9 cellular contexts compared by ENCODE assay signal in genomic region chr2:33034784-33035183, GRCh38.
DNase-seq lines count a peak whose midpoint lies in the region; ATAC-seq and TF ChIP-seq lines count a peak whose summit lies in the region.
"Had no signal": no experiment of that assay in that cellular context is flagged by ENCODE, and none has a peak within 500 bp of the region (broad histone marks: within the 10 kb centered on the region; RNA-seq: fewer than 3 reads in every experiment).

No MANE protein-coding gene starts in this region.

- TF ChIP-seq CTCF in GM12873 (IDR thresholded peaks at IDR 0.05; ENCODE audit: insufficient read depth, low read depth, low read length, missing control alignments) (peak; percentile 19), RWPE1 (conservative IDR thresholded peaks at IDR 0.05; ENCODE audit: low read depth) (peak; percentile 53), fibroblast of villous mesenchyme (IDR thresholded peaks at IDR 0.05; ENCODE audit: insufficient read depth, low read depth, low read length) (peak; percentile 42), sigmoid colon (IDR thresholded peaks at IDR 0.05) (peak; percentile 26 to 66 (median 50)), suprapubic skin (IDR thresholded peaks at IDR 0.05) (peak in 1 of 2 donors; percentile 11), omental fat pad (IDR thresholded peaks at IDR 0.05) (no peak)

- H3K4me1 ChIP-seq in sigmoid colon (peaks cover 0 to 38% (median 14%) of the 10 kb centered on the region in 4 donors), suprapubic skin (peaks cover 14% of the 10 kb centered on the region)

- H3K27me3 ChIP-seq in sigmoid colon (no peaks in the 10 kb centered on the region), suprapubic skin (no peaks in the 10 kb centered on the region)

- no peak for ATAC-seq in omental fat pad (ENCODE audit: low FRiP score)
- ATAC-seq: activated CD8-positive, alpha-beta memory T cell treated with anti-CD3 and anti-CD28 coated beads, Interleukin-2, amount 10 ng/mL, durations not matched to agents 7 days and 5 days had no signal

- DNase-seq in RWPE1 (ENCODE audit: low spot score) (peak; percentile 17), fibroblast of villous mesenchyme (ENCODE audit: low read depth) (peak; percentile 47), sigmoid colon (no peak), suprapubic skin (ENCODE audit: low spot score in 2 of 2) (no peak), omental fat pad (ENCODE audit: low spot score) (no peak), CD1c-positive myeloid dendritic cell (ENCODE audit: extremely low spot score) (no peak)
- no peak for DNase-seq in activated T-cell treated with anti-CD3 and anti-CD28 coated beads, Interleukin-2, amount 50 U/mL, for 1 hour
- DNase-seq: activated CD8-positive, alpha-beta memory T cell treated with anti-CD3 and anti-CD28 coated beads, Interleukin-2, amount 10 ng/mL, durations not matched to agents 7 days and 5 days had no signal

- H3K27ac ChIP-seq in RWPE1 (no peak overlapping the region), sigmoid colon (peak overlapping the region; percentile 37 to 78 (median 75)), suprapubic skin (no peak overlapping the region)

- POLR2A ChIA-PET in RWPE1 (lab: Yijun Ruan, JAX; ENCODE audit: low non-redundant PET) = no interaction called here

- 72 to 79% methylated on average over 8 of the region's 8 CpGs for WGBS in sigmoid colon, 2 donors
- 41% methylated on average over 8 of the region's 8 CpGs for WGBS in suprapubic skin

- TF ChIP-seq EP300 in sigmoid colon (IDR thresholded peaks at IDR 0.05) (no peak), suprapubic skin (IDR thresholded peaks at IDR 0.05) (no peak)

- H3K4me3 ChIP-seq in fibroblast of villous mesenchyme (ENCODE audit: low read depth, low read length) (no peak overlapping the region), sigmoid colon (peak overlapping the region in 3 of 4 donors; percentile 20 to 40 (median 29)), suprapubic skin (no peak overlapping the region)

- no peaks in the 10 kb centered on the region for H3K36me3 ChIP-seq in sigmoid colon
- no peaks in the 10 kb centered on the region for H3K36me3 ChIP-seq in suprapubic skin

- TF ChIP-seq POLR2A in sigmoid colon (IDR thresholded peaks at IDR 0.05) = no peak
- TF ChIP-seq POLR2A in suprapubic skin (IDR thresholded peaks at IDR 0.05) = no peak

- H3K9me3 ChIP-seq in sigmoid colon (no peaks in the 10 kb centered on the region), suprapubic skin (no peaks in the 10 kb centered on the region)

- CTCF ChIA-PET in RWPE1 (lab: Yijun Ruan, JAX) = interaction anchor here (0.5 to 2.6 kb wide), 18 partner anchors 11 to 549 kb away, joined by 3 to 18 read pairs (median 4); no protein-coding TSS in a partner anchor

- intact Hi-C loops in sigmoid colon (cut with DNase I) = loop anchor here (5.0 kb wide), 6 partner anchors 87 to 548 kb away; partner anchors contain the start of gene LTBP1

Comparison
In these comparisons a context has a peak if more than half of its experiments do, and no peak if none do; other contexts are left out.
1. CTCF ChIP-seq: peak in GM12873 (single experiment), RWPE1 (single experiment), fibroblast of villous mesenchyme (single experiment) and sigmoid colon (4 of 4); none in omental fat pad (0 of 3).
2. DNase-seq: peak in RWPE1 (single experiment) and fibroblast of villous mesenchyme (single experiment); none in sigmoid colon (single experiment), activated T-cell treated with anti-CD3 and anti-CD28 coated beads, Interleukin-2, amount 50 U/mL, for 1 hour (single experiment), suprapubic skin (0 of 2), omental fat pad (single experiment) and CD1c-positive myeloid dendritic cell (single experiment).
3. H3K27ac ChIP-seq: peak in sigmoid colon (4 of 4); none in RWPE1 (single experiment) and suprapubic skin (single experiment).
4. H3K4me3 ChIP-seq: peak in sigmoid colon (3 of 4); none in fibroblast of villous mesenchyme (single experiment) and suprapubic skin (single experiment).